Comparison of ENCODE assay signal across 19 cellular contexts in genomic region chr1:197771904-197772561, GRCh38. TPM values are rescaled to one million over a fixed set of nuclear protein-coding genes. Genes with fewer than 3 reads are reported as not detected.
DNase-seq lines count a peak whose midpoint lies in the region; ATAC-seq, FAIRE-seq and TF ChIP-seq lines count a peak whose summit lies in the region.
"Had no signal": no experiment of that assay in that cellular context is flagged by ENCODE, and none has a peak within 500 bp of the region (broad histone marks: within the 10 kb centered on the region; RNA-seq: fewer than 3 reads in every experiment).

No MANE protein-coding gene starts in this region.

- peak overlapping the region; percentile 58 for H3K23ac ChIP-seq in IMR-90 (ENCODE audit: low read depth, low read length)

- intact Hi-C loops in activated CD4-positive, alpha-beta T cell treated with anti-CD3 and anti-CD28 coated beads, Interleukin-2, amount 10 ng/mL, durations not matched to agents 24 days and 14 days (cut with micrococcal nuclease) = loop anchor here (10.0 kb wide), 1 partner anchor 853 kb away; no protein-coding TSS in a partner anchor
- intact Hi-C loops in IMR-90 (cut with micrococcal nuclease) (loop anchor here (5.0 kb wide), 1 partner anchor 155 kb away; no protein-coding TSS in a partner anchor), natural killer cell (cut with micrococcal nuclease) (no loop called here), pancreas (cut with DNase I) (no loop called here), A673 (cut with micrococcal nuclease; ENCODE audit: unreplicated experiment) (no loop called here)

- peaks cover 11% of the 10 kb centered on the region for H3K9me1 ChIP-seq in IMR-90 (ENCODE audit: insufficient read depth, low read length)

- H3K4me1 Mint-ChIP-seq in activated CD4-positive, alpha-beta T cell treated with anti-CD3 and anti-CD28 coated beads, Interleukin-2, amount 10 ng/mL, durations not matched to agents 24 days and 14 days = peaks cover 61% of the 10 kb centered on the region
- H3K4me1 Mint-ChIP-seq in T-helper 17 cell (peaks cover 59% of the 10 kb centered on the region), natural killer cell (peaks cover 73 to 76% of the 10 kb centered on the region in 2 donors)

- H3K9me3 ChIP-seq in IMR-90 (ENCODE audit: control insufficient read depth, insufficient read depth, low read length) = no peaks in the 10 kb centered on the region
- H3K9me3 ChIP-seq in T-helper 17 cell (ENCODE audit: control insufficient read depth, low read length, poor library complexity, severe bottlenecking) = no peaks in the 10 kb centered on the region
- H3K9me3 ChIP-seq in pancreas = no peaks in the 10 kb centered on the region
- H3K9me3 ChIP-seq in A673 (ENCODE audit: low read depth, low read length, poor library complexity, severe bottlenecking) = no peaks in the 10 kb centered on the region
- H3K9me3 ChIP-seq in Karpas-422 (ENCODE audit: low read length) = no peaks in the 10 kb centered on the region
- H3K9me3 ChIP-seq: left lung, right lobe of liver had no signal

- 0 out of 2 replicates have a peak overlapping the region, but pooled peaks have one; percentile 77 for H3K14ac ChIP-seq in IMR-90 (replicated peaks; ENCODE audit: low read depth, low read length)

- no peak overlapping the region for H3K9ac ChIP-seq in IMR-90 (ENCODE audit: low read depth, low read length)
- no peak overlapping the region for H3K9ac ChIP-seq in Karpas-422 (ENCODE audit: low read length)

- H3K4me3 Mint-ChIP-seq in activated CD4-positive, alpha-beta T cell treated with anti-CD3 and anti-CD28 coated beads, Interleukin-2, amount 10 ng/mL, durations not matched to agents 24 days and 14 days = peak overlapping the region; percentile 89
- H3K4me3 Mint-ChIP-seq in T-helper 17 cell (peak overlapping the region; percentile 25), natural killer cell (peak overlapping the region; percentile 25)
- H3K4me3 Mint-ChIP-seq: activated naive CD4-positive, alpha-beta T cell treated with anti-CD3 and anti-CD28 coated beads, Interleukin-2, amount 50 U/mL, for 24 hours; WTC11 had no signal

- no peak for ATAC-seq in IMR-90 (ENCODE audit: low read depth)
- ATAC-seq in T-helper 17 cell = no peak
- no peak for ATAC-seq in natural killer cell
- ATAC-seq in pancreas = no peak
- ATAC-seq: esophagus mucosa, left lung, right lobe of liver, WTC11 had no signal

- H3K27me3 Mint-ChIP-seq in activated CD4-positive, alpha-beta T cell treated with anti-CD3 and anti-CD28 coated beads, Interleukin-2, amount 10 ng/mL, durations not matched to agents 24 days and 14 days = no peaks in the 10 kb centered on the region
- H3K27me3 Mint-ChIP-seq in T-helper 17 cell (no peaks in the 10 kb centered on the region), natural killer cell (ENCODE audit: low read depth in 2 of 2) (no peaks in the 10 kb centered on the region)
- H3K27me3 Mint-ChIP-seq: activated naive CD4-positive, alpha-beta T cell treated with anti-CD3 and anti-CD28 coated beads, Interleukin-2, amount 50 U/mL, for 24 hours had no signal

- no peak for TF ChIP-seq POLR2A in IMR-90 (IDR thresholded peaks at IDR 0.05; ENCODE audit: low read depth, low read length)

- H3K4me2 ChIP-seq in IMR-90 (ENCODE audit: low read depth, low read length) (0 out of 2 replicates have a peak overlapping the region, but pooled peaks have one; percentile 11), Karpas-422 (ENCODE audit: low read depth, low read length, poor library complexity, severe bottlenecking) (no peak overlapping the region)

- no peak for TF ChIP-seq CTCF in IMR-90 (conservative IDR thresholded peaks at IDR 0.05; ENCODE audit: low read depth, low read length)
- no peak for TF ChIP-seq CTCF in natural killer cell (IDR thresholded peaks at IDR 0.05)
- TF ChIP-seq CTCF in pancreas (IDR thresholded peaks at IDR 0.05) = no peak
- TF ChIP-seq CTCF in A673 (conservative IDR thresholded peaks at IDR 0.05; ENCODE audit: low read depth, low read length) = no peak

- no peak for DNase-seq in activated CD4-positive, alpha-beta T cell treated with anti-CD3 and anti-CD28 coated beads, Interleukin-2, amount 10 ng/mL, durations not matched to agents 24 days and 14 days
- DNase-seq in activated CD4-positive, alpha-beta T cell treated with anti-CD3 and anti-CD28 coated beads for 48 hours = no peak
- no peak for DNase-seq in IMR-90
- no peak for DNase-seq in T-helper 17 cell
- no peak for DNase-seq in natural killer cell
- no peak for DNase-seq in pancreas
- no peak for DNase-seq in A673 (ENCODE audit: low spot score)
- no peak for DNase-seq in Karpas-422
- DNase-seq: activated CD8-positive, alpha-beta memory T cell treated with anti-CD3 and anti-CD28 coated beads, Interleukin-2, amount 50 U/mL, for 4 hours; brain microvascular endothelial cell; COR-L47; left lung; NCI-H1092; NCI-H2107; NCI-H524 treated with DMSO at 0.1 percent for 48 hours; right lobe of liver had no signal

- dilution Hi-C loops in IMR-90 (cut with HindIII; ENCODE audit: low sequenced_read_pairs, unreplicated experiment) = no loop called here

- no peak for TF ChIP-seq RAD21 in IMR-90 (IDR thresholded peaks at IDR 0.05; ENCODE audit: low read length)

- H2AK9ac ChIP-seq in IMR-90 (replicated peaks; ENCODE audit: low read depth, low read length, poor library complexity) = no peak overlapping the region

- H3K36me3 Mint-ChIP-seq in activated CD4-positive, alpha-beta T cell treated with anti-CD3 and anti-CD28 coated beads, Interleukin-2, amount 10 ng/mL, durations not matched to agents 24 days and 14 days (ENCODE audit: low read depth) = peaks cover 23% of the 10 kb centered on the region
- H3K36me3 Mint-ChIP-seq in T-helper 17 cell (ENCODE audit: low read depth) = peaks cover 4% of the 10 kb centered on the region
- H3K36me3 Mint-ChIP-seq in natural killer cell = peaks cover 6% of the 10 kb centered on the region
- H3K36me3 Mint-ChIP-seq: WTC11 had no signal

- in situ Hi-C loops in IMR-90 (cut with MboI; ENCODE audit: low sequenced_read_pairs) = no loop called here

- 0 out of 2 replicates have a peak overlapping the region, but pooled peaks have one; percentile 22 for H3K4ac ChIP-seq in IMR-90 (ENCODE audit: low read depth, low read length)

- no peak overlapping the region for H3K56ac ChIP-seq in IMR-90 (ENCODE audit: extremely low read depth, insufficient read depth, low read length)

- WGBS in IMR-90 (ENCODE audit: extremely low coverage in 2 of 2, insufficient read length in 1 of 2), 2 experiments = no CpG with 5 or more reads among the region's 7 CpGs
- 45 to 58% methylated on average over 7 of the region's 7 CpGs for WGBS in pancreas, 2 donors

- H3K27ac ChIP-seq in IMR-90 (ENCODE audit: insufficient read depth, low read length) = no peak overlapping the region
- H3K27ac ChIP-seq in pancreas = peak overlapping the region in 2 of 4 donors; percentile 96
- H3K27ac ChIP-seq in A673 (ENCODE audit: low read depth, low read length, poor library complexity, severe bottlenecking) = no peak overlapping the region
- no peak overlapping the region for H3K27ac ChIP-seq in Karpas-422 (ENCODE audit: low read length)
- H3K27ac ChIP-seq: brain microvascular endothelial cell, left lung, right lobe of liver had no signal

- H4K5ac ChIP-seq in IMR-90 (ENCODE audit: low read depth, low read length) = peak overlapping the region; percentile 48

- H3K9me2 ChIP-seq in Karpas-422 (replicated peaks; ENCODE audit: insufficient read depth, low read length) = no peaks in the 10 kb centered on the region

- H2BK5ac ChIP-seq in IMR-90 (ENCODE audit: low read depth, low read length, poor library complexity, severe bottlenecking) = no peak overlapping the region

- H2BK15ac ChIP-seq in IMR-90 (ENCODE audit: low read depth, low read length) = no peak overlapping the region; the same call in 2 of the 3 replicates

- no peak for FAIRE-seq in pancreas (lab: Jason Lieb, UNC)

- no peak overlapping the region for H2AK5ac ChIP-seq in IMR-90 (ENCODE audit: low read depth, low read length)

- H2AFZ ChIP-seq in IMR-90 (replicated peaks; ENCODE audit: low read length, poor library complexity) = no peak overlapping the region
- no peak overlapping the region for H2AFZ ChIP-seq in Karpas-422 (ENCODE audit: low read length)

- no peak overlapping the region for H4K91ac ChIP-seq in IMR-90 (ENCODE audit: insufficient read depth, low read depth, low read length)

- H3K4me1 ChIP-seq in IMR-90 (ENCODE audit: control insufficient read depth, insufficient read depth, low read length) (peaks cover 7% of the 10 kb centered on the region), pancreas (peaks cover 18 to 54% (median 42%) of the 10 kb centered on the region in 3 donors), A673 (ENCODE audit: insufficient read depth, low read length, poor library complexity, severe bottlenecking) (peaks cover 10% of the 10 kb centered on the region), Karpas-422 (ENCODE audit: low read length) (peaks cover 66% of the 10 kb centered on the region)

- no peak overlapping the region for H4K8ac ChIP-seq in IMR-90 (ENCODE audit: low read depth in 2 of 2, low read length in 2 of 2)

- H4K20me1 ChIP-seq in IMR-90 (ENCODE audit: insufficient read depth, low read length) = no peaks in the 10 kb centered on the region
- H4K20me1 ChIP-seq in Karpas-422 (ENCODE audit: insufficient read depth, low read depth, low read length) = no peaks in the 10 kb centered on the region

- POLR2A ChIA-PET in IMR-90 (lab: Charles Lee; ENCODE audit: unreplicated experiment) (no interaction called here), A673 (lab: Charles Lee; ENCODE audit: low non-redundant PET) (no interaction called here)

- H3K4me3 ChIP-seq in IMR-90 (ENCODE audit: insufficient read depth, low read depth, low read length) (no peak overlapping the region), pancreas (peak overlapping the region in 1 of 4 donors; percentile 77), A673 (ENCODE audit: low read depth, low read length, poor library complexity, severe bottlenecking) (no peak overlapping the region), Karpas-422 (ENCODE audit: low read length) (no peak overlapping the region)
- H3K4me3 ChIP-seq: left lung, right lobe of liver had no signal

- BruUV-seq in IMR-90 (replicated peaks; lab: Mats Ljungman, UMichigan) (no TSS peak), A673 (replicated peaks; lab: Mats Ljungman, UMichigan) (no TSS peak)

- H3K36me3 ChIP-seq in IMR-90 (ENCODE audit: control insufficient read depth, insufficient read depth, low read length) = peaks cover 1% of the 10 kb centered on the region; the same call in 1 of the 2 replicates
- no peaks in the 10 kb centered on the region for H3K36me3 ChIP-seq in pancreas
- H3K36me3 ChIP-seq in A673 (ENCODE audit: insufficient read depth, low read length, poor library complexity, severe bottlenecking) = no peaks in the 10 kb centered on the region
- 0 out of 2 replicates have a peak, but pooled peaks cover 7% of the 10 kb centered on the region for H3K36me3 ChIP-seq in Karpas-422 (ENCODE audit: insufficient read depth, low read length)
- H3K36me3 ChIP-seq: brain microvascular endothelial cell, left lung, right lobe of liver had no signal

- CTCF ChIA-PET in IMR-90 (lab: Yijun Ruan, JAX) = no interaction called here
- CTCF ChIA-PET in A673 (lab: Charles Lee) = no interaction called here

- H3K27ac Mint-ChIP-seq in activated CD4-positive, alpha-beta T cell treated with anti-CD3 and anti-CD28 coated beads, Interleukin-2, amount 10 ng/mL, durations not matched to agents 24 days and 14 days = no peak overlapping the region
- no peak overlapping the region for H3K27ac Mint-ChIP-seq in T-helper 17 cell
- H3K27ac Mint-ChIP-seq in natural killer cell = peak overlapping the region in 1 of 2 donors; percentile 89
- H3K27ac Mint-ChIP-seq: WTC11 had no signal

- H3K79me1 ChIP-seq in IMR-90 (ENCODE audit: low read depth in 1 of 2, low read length in 2 of 2) = peaks cover 21 to 36% of the 10 kb centered on the region in 2 experiments

- peaks cover 69% of the 10 kb centered on the region for H3K79me2 ChIP-seq in Karpas-422 (ENCODE audit: low read length)

- H3K9me3 Mint-ChIP-seq in activated CD4-positive, alpha-beta T cell treated with anti-CD3 and anti-CD28 coated beads, Interleukin-2, amount 10 ng/mL, durations not matched to agents 24 days and 14 days = no peaks in the 10 kb centered on the region
- no peaks in the 10 kb centered on the region for H3K9me3 Mint-ChIP-seq in natural killer cell
- H3K9me3 Mint-ChIP-seq: activated naive CD4-positive, alpha-beta T cell treated with anti-CD3 and anti-CD28 coated beads, Interleukin-2, amount 50 U/mL, for 24 hours; WTC11 had no signal

- no peak overlapping the region for H2BK20ac ChIP-seq in IMR-90 (ENCODE audit: low read depth, low read length)

- H3K18ac ChIP-seq in IMR-90 (ENCODE audit: low read depth, low read length) = no peak overlapping the region; the same call in 1 of the 2 replicates

- H3K27me3 ChIP-seq in IMR-90 (ENCODE audit: control insufficient read depth, insufficient read depth, low read length) (no peaks in the 10 kb centered on the region), pancreas (no peaks in the 10 kb centered on the region), A673 (replicated peaks; ENCODE audit: insufficient read depth, low read depth, low read length, poor library complexity) (no peaks in the 10 kb centered on the region), Karpas-422 (ENCODE audit: low read length) (no peaks in the 10 kb centered on the region)
- H3K27me3 ChIP-seq: brain microvascular endothelial cell, left lung, right lobe of liver had no signal

- no peak overlapping the region for H2BK120ac ChIP-seq in IMR-90 (ENCODE audit: low read depth, low read length)

RNA-seq across cellular contexts. Expression of gene DENND1B, which starts 3.2 kb away (rescaled TPM):
- total RNA-seq in activated CD4-positive, alpha-beta T cell treated with anti-CD3 and anti-CD28 coated beads, Interleukin-2, amount 10 ng/mL, durations not matched to agents 24 days and 14 days = 15.0 and 16.8 TPM in 2 replicates
- total RNA-seq in IMR-90 (2012; rRNA removed) = 24.2 and 26.1 TPM in 2 replicates
- 3.6 and 4.0 TPM in 2 replicates for polyA plus RNA-seq in IMR-90 (2012; rRNA removed)
- polyA plus RNA-seq in IMR-90 (2012; cell fraction: cytosol; rRNA removed) = 0.86 and 1.1 TPM in 2 replicates
- polyA plus RNA-seq in IMR-90 (2012; cell fraction: nucleus; rRNA removed; ENCODE audit: low replicate concordance) = 1.2 and 9.7 TPM in 2 replicates
- total RNA-seq in T-helper 17 cell = 10 to 100 TPM; 32.4 to 35.6 TPM
- total RNA-seq in natural killer cell = 10 to 100 TPM; 35.4 to 62.5 (median 37.5) TPM
- 10 to 100 TPM in 5 of 6 donors, 1 to 10 TPM in 1; 8.3 to 16.8 (median 11.6) TPM for total RNA-seq in pancreas
- polyA plus RNA-seq in pancreas = 1 to 10 TPM; 3.1 to 3.9 TPM
- total RNA-seq in A673 (2021) = 1.9 and 4.1 TPM in 2 replicates
- total RNA-seq in Karpas-422 (2014; rRNA removed; shearing (Covaris generic); ENCODE audit: low replicate concordance) = 20.9 and 36.0 TPM in 2 replicates

Comparison
In these comparisons a context has a peak if more than half of its experiments do, and no peak if none do; other contexts are left out.
1. H3K4me3 Mint-ChIP-seq: peak in every context shown above with its lines; median percentile 89 in activated CD4-positive, alpha-beta T cell treated with anti-CD3 and anti-CD28 coated beads, Interleukin-2, amount 10 ng/mL, durations not matched to agents 24 days and 14 days; 25 in T-helper 17 cell; 25 in natural killer cell.
2. intact Hi-C loops: an anchor here in activated CD4-positive, alpha-beta T cell treated with anti-CD3 and anti-CD28 coated beads, Interleukin-2, amount 10 ng/mL, durations not matched to agents 24 days and 14 days (10.0 kb wide) and IMR-90 (5.0 kb wide); none called in natural killer cell, pancreas and A673.